In genomic region chr4:102259081-102259480, GRCh38 we compare ENCODE assay signal across 27 cellular contexts.
"Had no signal": no experiment of that assay in that cellular context is flagged by ENCODE, and none has a peak within 500 bp of the region (broad histone marks: within the 10 kb centered on the region; RNA-seq: fewer than 3 reads in every experiment).

No MANE protein-coding gene starts in this region.

- ATAC-seq: activated CD4-positive, CD25-positive, alpha-beta regulatory T cell treated with anti-CD3 and anti-CD28 coated beads, Interleukin-2, amount 50 U/mL, for 24 hours; activated CD8-positive, alpha-beta T cell treated with anti-CD3 and anti-CD28 coated beads, Interleukin-2, amount 10 ng/mL, durations not matched to agents 7 days and 5 days; SK-N-SH treated with all-trans-retinoic acid at 6 μM for 48 hours had no signal

- H3K4me1 ChIP-seq: breast epithelium, Peyer's patch had no signal

- H3K4me3 ChIP-seq: breast epithelium, Peyer's patch, SJCRH30 had no signal

- H3K9me3 ChIP-seq: breast epithelium, Peyer's patch, SJCRH30 had no signal

- H3K27me3 ChIP-seq: breast epithelium, Peyer's patch, SJCRH30 had no signal

- H3K4me3 Mint-ChIP-seq: activated CD8-positive, alpha-beta T cell treated with anti-CD3 and anti-CD28 coated beads, Interleukin-2, amount 10 ng/mL, durations not matched to agents 7 days and 5 days; T-helper 2 cell treated with Interferon-gamma antibody and Interleukin-4, amounts not matched to agents 5 μg/mL and 100 μg/mL, for 36 hours had no signal

- H3K36me3 ChIP-seq: breast epithelium, Peyer's patch, SJCRH30 had no signal

- DNase-seq: activated CD4-positive, alpha-beta T cell treated with anti-CD3 and anti-CD28 coated beads for 48 hours; activated CD4-positive, alpha-beta T cell treated with anti-CD3 and anti-CD28 coated beads, Interleukin-2, amount 50 U/mL, for 4 hours; activated CD8-positive, alpha-beta memory T cell treated with anti-CD3 and anti-CD28 coated beads, Interleukin-2, amount 50 U/mL, for 48 hours; activated CD8-positive, alpha-beta T cell treated with anti-CD3 and anti-CD28 coated beads, Interleukin-2, amount 10 ng/mL, durations not matched to agents 7 days and 5 days; activated naive CD4-positive, alpha-beta T cell treated with anti-CD3 and anti-CD28 coated beads, Interleukin-2, amount 50 U/mL, for 16 hours; activated T-cell treated with anti-CD3 and anti-CD28 coated beads, Interleukin-2, amount 50 U/mL, for 1 hour; aorta; caudate nucleus; Kasumi-1; MV-4-11; NCI-H1105; NCI-H1436; NCI-H1694 treated with DMSO at 0.1 percent for 48 hours; NCI-H2029 treated with DMSO at 0.1 percent for 48 hours; NCI-H510A treated with DMSO at 0.1 percent for 48 hours; NCI-H69; NK-92 treated with Interleukin-12 subunit alpha and Interleukin-12 subunit beta, amount 100 ng/mL, for 24 hours; OCI-M1; Peyer's patch; Right ventricle myocardium superior; SJCRH30; SW 1271 had no signal

- H3K27ac Mint-ChIP-seq: activated CD8-positive, alpha-beta T cell treated with anti-CD3 and anti-CD28 coated beads, Interleukin-2, amount 10 ng/mL, durations not matched to agents 7 days and 5 days; T-helper 2 cell treated with Interferon-gamma antibody and Interleukin-4, amounts not matched to agents 5 μg/mL and 100 μg/mL, for 36 hours had no signal

- H3K27ac ChIP-seq: breast epithelium, Peyer's patch, RWPE1, SJCRH30 had no signal

- H3K9me3 Mint-ChIP-seq: T-helper 2 cell treated with Interferon-gamma antibody and Interleukin-4, amounts not matched to agents 5 μg/mL and 100 μg/mL, for 36 hours had no signal
